24 cellular contexts compared by ENCODE assay signal in genomic region chr2:76692896-76693295, GRCh38.
"Had no signal": no experiment of that assay in that cellular context is flagged by ENCODE, and none has a peak within 500 bp of the region (broad histone marks: within the 10 kb centered on the region; RNA-seq: fewer than 3 reads in every experiment).

No MANE protein-coding gene starts in this region.

- H3K27me3 ChIP-seq: adrenal gland, dorsolateral prefrontal cortex, esophagus muscularis mucosa, gastrocnemius medialis, right lobe of liver, thyroid gland, upper lobe of right lung had no signal

- ATAC-seq: activated CD4-positive, CD25-positive, alpha-beta regulatory T cell treated with anti-CD3 and anti-CD28 coated beads, Interleukin-2, amount 50 U/mL, for 24 hours; gastrocnemius medialis; left cardiac atrium; right lobe of liver; T-helper 17 cell; upper lobe of right lung had no signal

- H3K9me3 Mint-ChIP-seq: nephron had no signal

- H3K36me3 Mint-ChIP-seq: activated naive CD8-positive, alpha-beta T cell; memory B cell had no signal

- H3K27ac ChIP-seq: adrenal gland, dorsolateral prefrontal cortex, esophagus muscularis mucosa, gastrocnemius medialis, right lobe of liver, skin epidermis, thyroid gland, upper lobe of right lung had no signal

- H3K27me3 Mint-ChIP-seq: activated CD4-positive, alpha-beta T cell treated with anti-CD3 and anti-CD28 coated beads, Interleukin-2, amount 10 ng/mL, durations not matched to agents 7 days and 5 days; activated naive CD8-positive, alpha-beta T cell; memory B cell; stimulated activated naive CD8-positive, alpha-beta T cell treated with anti-CD3 and anti-CD28 coated beads, Interleukin-15, Interleukin-2, amounts not matched to agents 100 ng/mL and 50 ng/mL, for 24 hours; T-helper 17 cell had no signal

- H3K4me1 ChIP-seq: adrenal gland, esophagus muscularis mucosa, gastrocnemius medialis, right lobe of liver, thyroid gland, upper lobe of right lung had no signal

- H3K4me3 ChIP-seq: adrenal gland, dorsolateral prefrontal cortex, esophagus muscularis mucosa, gastrocnemius medialis, right lobe of liver, skin epidermis, thyroid gland, upper lobe of right lung had no signal

- DNase-seq: activated CD4-positive, alpha-beta T cell treated with anti-CD3 and anti-CD28 coated beads, Interleukin-2, amount 10 ng/mL, durations not matched to agents 7 days and 5 days; activated naive CD4-positive, alpha-beta T cell; activated T-cell treated with anti-CD3 and anti-CD28 coated beads, Interleukin-2, amount 50 U/mL, for 1 hour; adrenal gland; central memory CD4-positive, alpha-beta T cell; dorsolateral prefrontal cortex; gastrocnemius medialis; head of caudate nucleus; hypothalamus; left cardiac atrium; nucleus accumbens; right lobe of liver; stimulated activated CD4-positive, alpha-beta T cell treated with anti-CD3 and anti-CD28 coated beads, Interleukin-1b, Interleukin-23, amount 100 ng/mL, for 48 hours; substantia nigra; T-helper 17 cell; thyroid gland; upper lobe of right lung had no signal

- H3K9me3 ChIP-seq: adrenal gland, esophagus muscularis mucosa, gastrocnemius medialis, right lobe of liver, thyroid gland, upper lobe of right lung had no signal

- H3K36me3 ChIP-seq: adrenal gland, esophagus muscularis mucosa, gastrocnemius medialis, right lobe of liver, thyroid gland, upper lobe of right lung had no signal

- H3K4me1 Mint-ChIP-seq: activated CD4-positive, alpha-beta T cell treated with anti-CD3 and anti-CD28 coated beads, Interleukin-2, amount 10 ng/mL, durations not matched to agents 7 days and 5 days; memory B cell; nephron; T-helper 17 cell had no signal

- H3K27ac Mint-ChIP-seq: activated CD4-positive, alpha-beta T cell treated with anti-CD3 and anti-CD28 coated beads, Interleukin-2, amount 10 ng/mL, durations not matched to agents 7 days and 5 days; activated naive CD8-positive, alpha-beta T cell; memory B cell; nephron; stimulated activated naive CD8-positive, alpha-beta T cell treated with anti-CD3 and anti-CD28 coated beads, Interleukin-15, Interleukin-2, amounts not matched to agents 100 ng/mL and 50 ng/mL, for 24 hours; T-helper 17 cell had no signal

- H3K4me3 Mint-ChIP-seq: activated CD4-positive, alpha-beta T cell treated with anti-CD3 and anti-CD28 coated beads, Interleukin-2, amount 10 ng/mL, durations not matched to agents 7 days and 5 days; activated naive CD8-positive, alpha-beta T cell; memory B cell; nephron; stimulated activated naive CD8-positive, alpha-beta T cell treated with anti-CD3 and anti-CD28 coated beads, Interleukin-15, Interleukin-2, amounts not matched to agents 100 ng/mL and 50 ng/mL, for 24 hours; T-helper 17 cell had no signal
